In genomic region chr15:90149609-90150340, GRCh38 we compare ENCODE assay signal across 17 cellular contexts. TPM values are rescaled to one million over a fixed set of nuclear protein-coding genes. Genes with fewer than 3 reads are reported as not detected.
A peak's percentile ranks its signal among the peaks of the same experiment; 100 is the strongest.
DNase-seq lines count a peak whose midpoint lies in the region; ATAC-seq and TF ChIP-seq lines count a peak whose summit lies in the region.
"Had no signal": no experiment of that assay in that cellular context is flagged by ENCODE, and none has a peak within 500 bp of the region (broad histone marks: within the 10 kb centered on the region; RNA-seq: fewer than 3 reads in every experiment).

No MANE protein-coding gene starts in this region.

- ATAC-seq in GM23338 = no peak
- ATAC-seq in HG02678 (IDR thresholded peaks at IDR 0.05; ENCODE audit: unreplicated experiment) = no peak
- ATAC-seq: HCT116 had no signal

- WGBS in liver = 71% methylated on average over 14 of the region's 14 CpGs

- no peak overlapping the region for H3K4me3 Mint-ChIP-seq in GM23338
- H3K4me3 Mint-ChIP-seq: activated naive CD4-positive, alpha-beta T cell treated with anti-CD3 and anti-CD28 coated beads, Interleukin-2, amount 50 U/mL, for 24 hours had no signal

- H3K9me3 Mint-ChIP-seq in GM23338 = no peaks in the 10 kb centered on the region; the same call in 1 of the 3 replicates
- H3K9me3 Mint-ChIP-seq: activated naive CD4-positive, alpha-beta T cell treated with anti-CD3 and anti-CD28 coated beads, Interleukin-2, amount 50 U/mL, for 24 hours had no signal

- H3K27ac ChIP-seq in GM23338 (ENCODE audit: low read depth) (no peak overlapping the region), WERI-Rb-1 (peak overlapping the region; percentile 89), liver (ENCODE audit: low read depth in 1 of 2, low read length in 2 of 2) (peak overlapping the region; percentile 90 to 100), rectal smooth muscle tissue (ENCODE audit: low read depth, low read length) (peak overlapping the region; percentile 72)

- H3K9ac ChIP-seq in liver (ENCODE audit: low read depth in 1 of 2, low read length in 2 of 2) = peak overlapping the region; percentile 33 to 42
- H3K9ac ChIP-seq in rectal smooth muscle tissue (ENCODE audit: low read length) = no peak overlapping the region

- H3K4me3 ChIP-seq in GM23338 (no peak overlapping the region), WERI-Rb-1 (ENCODE audit: low read depth, low read length) (no peak overlapping the region; the same call in 1 of the 2 replicates), liver (ENCODE audit: low read depth in 1 of 3, low read length in 3 of 3) (no peak overlapping the region), rectal smooth muscle tissue (ENCODE audit: low read length) (no peak overlapping the region)

- H3K4me1 Mint-ChIP-seq in GM23338 = peaks cover 26% of the 10 kb centered on the region
- H3K4me1 Mint-ChIP-seq: activated naive CD4-positive, alpha-beta T cell treated with anti-CD3 and anti-CD28 coated beads, Interleukin-2, amount 50 U/mL, for 24 hours had no signal

- H3K79me2 ChIP-seq in GM23338 (replicated peaks; ENCODE audit: insufficient read depth) = no peaks in the 10 kb centered on the region

- H3F3A ChIP-seq in GM23338 (replicated peaks; ENCODE audit: low read depth) = 0 out of 2 replicates have a peak, but pooled peaks cover 9% of the 10 kb centered on the region

- DNase-seq in GM23338 (ENCODE audit: low spot score) = no peak
- DNase-seq in WERI-Rb-1 = no peak
- DNase-seq in NCI-H345 (lab: John Stamatoyannopoulos, UW) = no peak
- DNase-seq in NCI-H146 (lab: John Stamatoyannopoulos, UW) = no peak
- no peak for DNase-seq in activated naive CD4-positive, alpha-beta T cell treated with Interleukin-2 at 50 U/mL for 16 hours
- DNase-seq: activated CD4-positive, alpha-beta T cell treated with anti-CD3 and anti-CD28 coated beads, Interleukin-2, amount 50 U/mL, for 48 hours; activated T-cell treated with anti-CD3 and anti-CD28 coated beads, Interleukin-2, amount 50 U/mL, for 1 hour; COR-L47; hippocampal formation; mesendoderm; NCI-H1092; stimulated activated CD4-positive, alpha-beta T cell treated with anti-CD3 and anti-CD28 coated beads, Interleukin-2, amount 100 ng/mL, for 48 hours had no signal

- no peak overlapping the region for H3K27ac Mint-ChIP-seq in GM23338
- H3K27ac Mint-ChIP-seq: activated naive CD4-positive, alpha-beta T cell treated with anti-CD3 and anti-CD28 coated beads, Interleukin-2, amount 50 U/mL, for 24 hours had no signal

- H3K27me3 ChIP-seq in GM23338 (ENCODE audit: insufficient read depth) (no peaks in the 10 kb centered on the region), WERI-Rb-1 (ENCODE audit: insufficient read depth, low read depth, severe bottlenecking) (no peaks in the 10 kb centered on the region), liver (ENCODE audit: control insufficient read depth in 4 of 4, insufficient read depth in 4 of 4, low read length in 3 of 4) (no peaks in the 10 kb centered on the region), rectal smooth muscle tissue (ENCODE audit: control insufficient read depth, insufficient read depth, low read length) (no peaks in the 10 kb centered on the region)

- H4K20me1 ChIP-seq in GM23338 (replicated peaks; ENCODE audit: insufficient read depth) = no peaks in the 10 kb centered on the region

- H3K36me3 Mint-ChIP-seq in GM23338 (ENCODE audit: low read depth) = no peaks in the 10 kb centered on the region
- H3K36me3 Mint-ChIP-seq: activated naive CD4-positive, alpha-beta T cell treated with anti-CD3 and anti-CD28 coated beads, Interleukin-2, amount 50 U/mL, for 24 hours had no signal

- TF ChIP-seq RAD21 in liver (IDR thresholded peaks at IDR 0.05) = no peak

- no peaks in the 10 kb centered on the region for H3K9me2 ChIP-seq in GM23338 (ENCODE audit: insufficient read depth)

- TF ChIP-seq CTCF in GM23338 (conservative IDR thresholded peaks at IDR 0.05; ENCODE audit: low read depth in 2 of 2) (no peak), WERI-Rb-1 (IDR thresholded peaks at IDR 0.05; ENCODE audit: low read depth, low read length) (no peak), liver (IDR thresholded peaks at IDR 0.05; ENCODE audit: low read depth, low read length, missing input control) (no peak)

- H3K27me3 Mint-ChIP-seq in GM23338 (ENCODE audit: insufficient read depth, low read depth, poor library complexity) = peaks cover 8% of the 10 kb centered on the region
- H3K27me3 Mint-ChIP-seq: activated naive CD4-positive, alpha-beta T cell treated with anti-CD3 and anti-CD28 coated beads, Interleukin-2, amount 50 U/mL, for 24 hours had no signal

- H3K36me3 ChIP-seq in GM23338 (ENCODE audit: insufficient read depth) (no peaks in the 10 kb centered on the region), WERI-Rb-1 (no peaks in the 10 kb centered on the region), liver (ENCODE audit: control insufficient read depth in 4 of 4, insufficient read depth in 3 of 4, low read depth in 1 of 4, low read length in 3 of 4) (no peaks in the 10 kb centered on the region), rectal smooth muscle tissue (ENCODE audit: control insufficient read depth, insufficient read depth, low read length) (no peaks in the 10 kb centered on the region)

- H3K4me1 ChIP-seq in GM23338 (ENCODE audit: insufficient read depth) (peaks cover 20% of the 10 kb centered on the region), liver (ENCODE audit: control insufficient read depth in 4 of 4, insufficient read depth in 4 of 4, low read length in 3 of 4) (peaks cover 0 to 50% (median 20%) of the 10 kb centered on the region in 4 donors), rectal smooth muscle tissue (ENCODE audit: control insufficient read depth, insufficient read depth, low read length) (no peaks in the 10 kb centered on the region)

- H3K4me2 ChIP-seq in GM23338 = no peak overlapping the region

- H3K9me3 ChIP-seq in WERI-Rb-1 (ENCODE audit: severe bottlenecking) (no peaks in the 10 kb centered on the region), liver (ENCODE audit: control insufficient read depth in 4 of 4, low read length in 3 of 4) (no peaks in the 10 kb centered on the region)

- peak overlapping the region; percentile 84 for H2AFZ ChIP-seq in GM23338

TF ChIP-seq in GM23338, 12 proteins besides CTCF, POLR2A, EP300 and RAD21 (continues in another document):
- TF ChIP-seq NANOG (IDR thresholded peaks at IDR 0.05; ENCODE audit: borderline replicate concordance) (no peak), CREB1 (CRISPR knock-in tag; IDR thresholded peaks at IDR 0.05; ENCODE audit: low read depth) (no peak), STAT1 (IDR thresholded peaks at IDR 0.05; ENCODE audit: unreplicated experiment) (no peak)

TF ChIP-seq in liver, 16 proteins besides CTCF, POLR2A, EP300 and RAD21:
- TF ChIP-seq TAF1 (conservative IDR thresholded peaks at IDR 0.05) (no peak), HNF4G (IDR thresholded peaks at IDR 0.05) (no peak), SP1 (IDR thresholded peaks at IDR 0.05) (no peak), RXRA (IDR thresholded peaks at IDR 0.05) (no peak), EGR1 (IDR thresholded peaks at IDR 0.05; ENCODE audit: low read depth in 2 of 2) (no peak)

RNA-seq across cellular contexts. Expression of gene IDH2, which starts 47.5 kb away (rescaled TPM):
- 63.6 and 64.0 TPM in 2 replicates for total RNA-seq in GM23338 (2014; rRNA removed; shearing (Covaris generic))
- polyA plus RNA-seq in GM23338 (2016; fragmentation: Nextera tagmentation; extraction: Ambion mirVana) = 54.9 and 58.1 TPM in 2 replicates
- total RNA-seq in liver = 100 to 1,000 TPM; 149 to 318 TPM
- 100 to 1,000 TPM; 278 to 339 TPM for polyA plus RNA-seq in liver

RNA-seq across cellular contexts. Expression of gene SEMA4B, which starts 51.4 kb away (rescaled TPM):
- 41.2 and 48.2 TPM in 2 replicates for total RNA-seq in GM23338 (2014; rRNA removed; shearing (Covaris generic))
- polyA plus RNA-seq in GM23338 (2016; fragmentation: Nextera tagmentation; extraction: Ambion mirVana) (16.7 and 19.5 TPM in 2 replicates), liver (10 to 100 TPM; 14.3 to 15.2 TPM)
- total RNA-seq in liver = 10 to 100 TPM; 38.8 to 52.2 TPM
